8 cellular contexts compared by ENCODE assay signal in the genomic region with DNA sequence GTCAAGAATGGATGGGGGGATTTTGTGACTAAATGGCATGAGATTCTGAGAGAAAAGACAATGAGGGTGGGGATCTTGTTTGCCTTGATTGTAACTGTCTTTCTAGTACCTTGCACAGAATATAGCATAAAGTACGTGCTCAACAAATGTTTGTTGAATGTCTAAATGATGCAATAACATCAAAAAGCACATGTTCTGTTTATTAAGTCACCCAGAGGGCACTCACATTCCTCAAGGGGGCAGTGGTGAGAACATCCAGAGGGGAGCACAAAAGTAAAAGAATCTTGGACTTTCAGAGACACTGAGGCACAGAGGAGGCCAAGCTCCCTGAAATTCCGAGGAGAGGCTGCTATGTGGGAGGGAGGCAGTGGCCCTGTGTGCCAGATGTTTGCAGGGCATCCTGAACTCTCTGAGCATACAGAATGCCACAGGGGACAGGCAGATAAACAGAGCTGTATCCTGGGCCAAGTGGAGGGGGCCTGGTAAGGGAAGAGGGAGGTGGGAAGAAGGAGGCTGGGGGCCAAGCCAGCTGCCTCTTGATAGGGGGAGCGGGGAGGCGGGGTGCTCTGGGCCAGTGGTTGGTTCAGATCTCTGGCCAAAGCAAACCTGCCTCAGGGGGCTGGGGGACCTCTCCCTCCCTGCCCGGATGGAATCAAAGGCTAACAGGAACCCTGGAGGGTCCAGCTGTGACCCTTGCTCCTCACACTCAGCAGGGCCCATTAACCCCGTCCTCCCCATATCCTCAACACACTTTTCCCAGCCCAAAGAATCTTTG. TPM values are rescaled to one million over a fixed set of nuclear protein-coding genes. Genes with fewer than 3 reads are reported as not detected.
DNase-seq lines count a peak whose midpoint lies in the region; ATAC-seq and TF ChIP-seq lines count a peak whose summit lies in the region.

No MANE protein-coding gene starts in this region.

- peaks cover 25% of the 10 kb centered on the region for H3K4me1 ChIP-seq in HUES64 (ENCODE audit: insufficient read depth, low read length)

- peak; percentile 86 for DNase-seq in COLO829 (ENCODE audit: low spot score)
- DNase-seq in activated CD4-positive, alpha-beta T cell treated with anti-CD3 and anti-CD28 coated beads for 48 hours = peak; percentile 60
- peak; percentile 68 for DNase-seq in fibroblast of pulmonary artery (ENCODE audit: low read depth)
- DNase-seq in retina = peak; percentile 42
- no peak for DNase-seq in HuH-7.5 (ENCODE audit: low spot score)
- no peak for DNase-seq in activated CD4-positive, CD25-positive, alpha-beta regulatory T cell treated with anti-CD3 and anti-CD28 coated beads, Interleukin-2, amount 50 U/mL, for 72 hours

- no peak overlapping the region for H3K9ac ChIP-seq in HUES64 (ENCODE audit: low read depth, low read length)

- peak; percentile 68 for TF ChIP-seq CTCF in fibroblast of pulmonary artery (IDR thresholded peaks at IDR 0.05; ENCODE audit: low read length, missing control alignments)

- WGBS in HUES64 = 32% methylated on average over 6 of the region's 6 CpGs

- H3K36me3 ChIP-seq in HUES64 (ENCODE audit: insufficient read depth, low read length) = no peaks in the 10 kb centered on the region

- H3K27me3 ChIP-seq in HUES64 (ENCODE audit: insufficient read depth, low read length) = no peaks in the 10 kb centered on the region

- H3K4me3 ChIP-seq in HUES64 (ENCODE audit: low read length) = no peak overlapping the region
- H3K4me3 ChIP-seq in fibroblast of pulmonary artery (replicated peaks; ENCODE audit: low read depth, low read length) = no peak overlapping the region

- peak overlapping the region; percentile 54; the same call in 1 of the 2 replicates for H3K27ac ChIP-seq in HUES64 (ENCODE audit: low read depth, low read length)

- ATAC-seq in HG02981 (IDR thresholded peaks at IDR 0.05; ENCODE audit: unreplicated experiment) = no peak

- no peaks in the 10 kb centered on the region for H3K9me3 ChIP-seq in HUES64 (ENCODE audit: insufficient read depth, low read depth, low read length)

RNA-seq across cellular contexts. Expression of a gene that starts 6.5 kb away (rescaled TPM):
- polyA plus RNA-seq in HUES64 (2013, experiment 1 of 2) = 35.4 TPM
- 49.0 TPM for polyA plus RNA-seq in HUES64 (2013, experiment 2 of 2)

RNA-seq across cellular contexts. Expression of a gene that starts 10.7 kb away (rescaled TPM):
- 45.0 TPM for polyA plus RNA-seq in HUES64 (2013, experiment 1 of 2)
- 45.5 TPM for polyA plus RNA-seq in HUES64 (2013, experiment 2 of 2)

RNA-seq across cellular contexts. Expression of a gene that starts 27.7 kb away (rescaled TPM):
- polyA plus RNA-seq in HUES64 (2013, experiment 1 of 2) = 0.05 TPM
- 0.13 TPM for polyA plus RNA-seq in HUES64 (2013, experiment 2 of 2)

RNA-seq across cellular contexts. Expression of a gene that starts 39.1 kb away (rescaled TPM):
- polyA plus RNA-seq in HUES64 (2013, experiment 1 of 2) = 0.45 TPM
- 0.63 TPM for polyA plus RNA-seq in HUES64 (2013, experiment 2 of 2)

RNA-seq across cellular contexts. Expression of a gene that starts 42.3 kb away (rescaled TPM):
- 0.40 TPM for polyA plus RNA-seq in HUES64 (2013, experiment 1 of 2)
- polyA plus RNA-seq in HUES64 (2013, experiment 2 of 2) = 0.19 TPM

Comparison
In these comparisons a context has a peak if more than half of its experiments do, and no peak if none do; other contexts are left out.
1. DNase-seq: peak in COLO829 (single experiment), activated CD4-positive, alpha-beta T cell treated with anti-CD3 and anti-CD28 coated beads for 48 hours (single experiment), fibroblast of pulmonary artery (single experiment) and retina (single experiment); none in HuH-7.5 (single experiment) and activated CD4-positive, CD25-positive, alpha-beta regulatory T cell treated with anti-CD3 and anti-CD28 coated beads, Interleukin-2, amount 50 U/mL, for 72 hours (single experiment).